In genomic region chr17:28118362-28118761, GRCh38 we compare ENCODE assay signal across 13 cellular contexts.
DNase-seq lines count a peak whose midpoint lies in the region; ATAC-seq, FAIRE-seq and TF ChIP-seq lines count a peak whose summit lies in the region.
"Had no signal": no experiment of that assay in that cellular context is flagged by ENCODE, and none has a peak within 500 bp of the region (broad histone marks: within the 10 kb centered on the region; RNA-seq: fewer than 3 reads in every experiment).

No MANE protein-coding gene starts in this region.

- ATAC-seq in gastroesophageal sphincter, result no peak
- ATAC-seq: Right ventricle myocardium inferior had no signal

- H3K27me3 Mint-ChIP-seq in activated CD4-positive, alpha-beta T cell treated with anti-CD3 and anti-CD28 coated beads, Interleukin-2, amount 10 ng/mL, durations not matched to agents 7 days and 5 days, result no peaks in the 10 kb centered on the region

- TF ChIP-seq POLR2A in erythroblast (IDR thresholded peaks at IDR 0.05; ENCODE audit: low read length) (no peak), lower leg skin (IDR thresholded peaks at IDR 0.05) (no peak), gastroesophageal sphincter (IDR thresholded peaks at IDR 0.05) (no peak)

- peaks cover 0 to 3% of the 10 kb centered on the region in 2 donors for H3K4me1 ChIP-seq in small intestine (ENCODE audit: control insufficient read depth in 2 of 2, insufficient read depth in 1 of 2, low read depth in 1 of 2, low read length in 1 of 2)
- peaks cover 0 to 7% (median 0%) of the 10 kb centered on the region in 3 donors for H3K4me1 ChIP-seq in gastroesophageal sphincter

- FAIRE-seq in small intestine (lab: Jason Lieb, UNC), result peak; percentile 44

- no peak for TF ChIP-seq EP300 in gastroesophageal sphincter (IDR thresholded peaks at IDR 0.05)

- H3K36me3 ChIP-seq in SK-N-MC (ENCODE audit: insufficient read depth, low read length) (peaks cover 14% of the 10 kb centered on the region), small intestine (ENCODE audit: control insufficient read depth in 2 of 2, insufficient read depth in 2 of 2, low read length in 2 of 2) (no peaks in the 10 kb centered on the region), gastroesophageal sphincter (peaks cover 0 to 10% of the 10 kb centered on the region in 2 donors)

- H3K9me3 ChIP-seq in SK-N-MC (ENCODE audit: low read depth, low read length) (no peaks in the 10 kb centered on the region), small intestine (ENCODE audit: control insufficient read depth, low read depth) (no peaks in the 10 kb centered on the region), gastroesophageal sphincter (no peaks in the 10 kb centered on the region)
- H3K9me3 ChIP-seq: thyroid gland had no signal

- H3K4me3 Mint-ChIP-seq in activated CD4-positive, alpha-beta T cell treated with anti-CD3 and anti-CD28 coated beads, Interleukin-2, amount 10 ng/mL, durations not matched to agents 7 days and 5 days, result peak overlapping the region; percentile 42

- 2 to 9% (median 8%) methylated on average over 1 of the region's 1 CpG for WGBS in small intestine, 3 donors
- WGBS in lower leg skin, 2 donors, result 40 to 52% methylated on average over 1 of the region's 1 CpG
- WGBS in gastroesophageal sphincter (ENCODE audit: low coverage in 1 of 2), 2 donors, result 40 to 42% methylated on average over 1 of the region's 1 CpG

- H3K27me3 ChIP-seq in small intestine (ENCODE audit: control insufficient read depth in 2 of 2, insufficient read depth in 2 of 2, low read length in 2 of 2), result no peaks in the 10 kb centered on the region
- H3K27me3 ChIP-seq in gastroesophageal sphincter, result no peaks in the 10 kb centered on the region
- H3K27me3 ChIP-seq: thyroid gland had no signal

- TF ChIP-seq CTCF in lower leg skin (IDR thresholded peaks at IDR 0.05) (no peak), gastroesophageal sphincter (IDR thresholded peaks at IDR 0.05) (no peak)

- POLR2A ChIA-PET in activated CD4-positive, alpha-beta T cell treated with anti-CD3 and anti-CD28 coated beads, Interleukin-2, amount 10 ng/mL, durations not matched to agents 7 days and 5 days (lab: Charles Lee), result no interaction called here

- H3K9ac ChIP-seq in SK-N-MC (ENCODE audit: insufficient read length), result peak overlapping the region; percentile 51

- H3K27ac Mint-ChIP-seq in activated CD4-positive, alpha-beta T cell treated with anti-CD3 and anti-CD28 coated beads, Interleukin-2, amount 10 ng/mL, durations not matched to agents 7 days and 5 days, result peak overlapping the region; percentile 85

- H3K9me3 Mint-ChIP-seq in activated CD4-positive, alpha-beta T cell treated with anti-CD3 and anti-CD28 coated beads, Interleukin-2, amount 10 ng/mL, durations not matched to agents 7 days and 5 days, result no peaks in the 10 kb centered on the region

- intact Hi-C loops in lower leg skin (cut with DNase I; ENCODE audit: low total_unique reads), result no loop called here

- peaks cover 31% of the 10 kb centered on the region for H3K4me1 Mint-ChIP-seq in activated CD4-positive, alpha-beta T cell treated with anti-CD3 and anti-CD28 coated beads, Interleukin-2, amount 10 ng/mL, durations not matched to agents 7 days and 5 days

- CTCF ChIA-PET in activated CD4-positive, alpha-beta T cell treated with anti-CD3 and anti-CD28 coated beads, Interleukin-2, amount 10 ng/mL, durations not matched to agents 7 days and 5 days (lab: Charles Lee), result interaction anchor here (0.9 kb wide), 1 partner anchor 70 kb away, joined by 3 read pairs; no protein-coding TSS in a partner anchor

- no peak for DNase-seq in activated CD4-positive, alpha-beta T cell treated with anti-CD3 and anti-CD28 coated beads, Interleukin-2, amount 10 ng/mL, durations not matched to agents 7 days and 5 days
- DNase-seq in activated CD4-positive, alpha-beta T cell treated with anti-CD3 and anti-CD28 coated beads, Interleukin-2, amount 50 U/mL, for 1 hour, result no peak
- DNase-seq in SK-N-MC (ENCODE audit: low read depth, low spot score) (no peak), erythroblast (lab: John Stamatoyannopoulos, UW) (peak; percentile 28 to 44), small intestine (no peak), lower leg skin (ENCODE audit: low spot score in 2 of 2) (no peak), SK-N-DZ (ENCODE audit: low spot score) (no peak)
- DNase-seq: glutamatergic neuron; NCI-H2171 treated with DMSO at 0.1 percent for 48 hours; stimulated activated CD4-positive, alpha-beta T cell treated with anti-CD3 and anti-CD28 coated beads, Interleukin-2, amount 100 ng/mL, for 48 hours; thyroid gland had no signal

- H3K36me3 Mint-ChIP-seq in activated CD4-positive, alpha-beta T cell treated with anti-CD3 and anti-CD28 coated beads, Interleukin-2, amount 10 ng/mL, durations not matched to agents 7 days and 5 days (ENCODE audit: low read depth), result peaks cover 14% of the 10 kb centered on the region

- peak overlapping the region; percentile 67 for H3K27ac ChIP-seq in SK-N-MC
- no peak overlapping the region for H3K27ac ChIP-seq in small intestine (ENCODE audit: low read depth in 1 of 2, low read length in 1 of 2)
- no peak overlapping the region for H3K27ac ChIP-seq in gastroesophageal sphincter
- H3K27ac ChIP-seq: thyroid gland had no signal

- H3K4me3 ChIP-seq in SK-N-MC (peak overlapping the region; percentile 4; the same call in 1 of the 2 replicates), small intestine (ENCODE audit: low read depth in 1 of 2, low read length in 2 of 2) (no peak overlapping the region), lower leg skin (ENCODE audit: low read depth, poor library complexity, severe bottlenecking) (no peak overlapping the region), gastroesophageal sphincter (no peak overlapping the region)
- H3K4me3 ChIP-seq: thyroid gland had no signal

Comparison
In these comparisons a context has a peak if more than half of its experiments do, and no peak if none do; other contexts are left out.
1. DNase-seq: peak in erythroblast (2 of 2); none in activated CD4-positive, alpha-beta T cell treated with anti-CD3 and anti-CD28 coated beads, Interleukin-2, amount 10 ng/mL, durations not matched to agents 7 days and 5 days (single experiment), activated CD4-positive, alpha-beta T cell treated with anti-CD3 and anti-CD28 coated beads, Interleukin-2, amount 50 U/mL, for 1 hour (single experiment), SK-N-MC (single experiment), small intestine (single experiment), lower leg skin (0 of 2) and SK-N-DZ (single experiment).